Comparison of ENCODE assay signal across 29 cellular contexts in the genomic region with DNA sequence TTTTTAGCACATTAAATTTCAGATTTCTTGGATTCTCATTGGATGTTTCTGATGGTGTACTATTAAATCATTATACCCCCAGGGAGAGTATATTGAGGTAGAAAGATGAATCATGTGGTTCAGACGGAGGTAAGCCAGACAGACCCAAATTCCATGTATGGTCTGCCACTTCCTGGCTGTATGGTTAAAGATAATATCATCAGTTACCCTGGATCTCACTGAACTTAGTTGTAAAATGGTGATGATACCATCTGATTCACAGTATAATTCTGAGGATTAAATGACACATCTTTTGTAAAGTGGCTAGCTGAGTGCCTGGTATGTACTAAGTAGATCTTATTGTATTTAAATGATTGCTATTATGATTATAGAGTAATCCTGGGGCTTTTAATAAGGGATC. TPM values are rescaled to one million over a fixed set of nuclear protein-coding genes. Genes with fewer than 3 reads are reported as not detected.
"Had no signal": no experiment of that assay in that cellular context is flagged by ENCODE, and none has a peak within 500 bp of the region (broad histone marks: within the 10 kb centered on the region; RNA-seq: fewer than 3 reads in every experiment).

No MANE protein-coding gene starts in this region.

- DNase-seq: activated CD4-positive, alpha-beta memory T cell treated with anti-CD3 and anti-CD28 coated beads for 36 hours; activated CD4-positive, alpha-beta T cell treated with anti-CD3 and anti-CD28 coated beads, Interleukin-2, amount 10 ng/mL, durations not matched to agents 24 days and 14 days; activated CD4-positive, CD25-positive, alpha-beta regulatory T cell treated with anti-CD3 and anti-CD28 coated beads, Interleukin-2, amount 50 U/mL, for 72 hours; activated effector memory CD4-positive, alpha-beta T cell treated with Interleukin-2 at 50 U/mL for 16 hours; activated naive CD4-positive, alpha-beta T cell treated with Interleukin-2 at 50 U/mL for 16 hours; activated T-cell treated with anti-CD3 and anti-CD28 coated beads, Interleukin-2, amount 50 U/mL, for 4 hours; brain microvascular endothelial cell; cortex of kidney; effector memory CD8-positive, alpha-beta T cell; esophagus squamous epithelium; glutamatergic neuron; kidney; left colon; naive B cell; nephron progenitor cell; stimulated activated CD4-positive, alpha-beta T cell treated with anti-CD3 and anti-CD28 coated beads, Interleukin-12 subunit alpha, Interleukin-12 subunit beta, amount 100 ng/mL, for 4 hours; stimulated activated CD4-positive, alpha-beta T cell treated with anti-CD3 and anti-CD28 coated beads, Interleukin-4, amount 100 ng/mL, for 1 hour had no signal

- H3K4me1 ChIP-seq: esophagus squamous epithelium, tibial nerve had no signal

- H3K4me3 ChIP-seq: esophagus squamous epithelium, skin epidermis, tibial nerve had no signal

- H3K9me3 ChIP-seq: esophagus squamous epithelium, neutrophil, tibial nerve had no signal

- FAIRE-seq: astrocyte, frontal cortex, kidney, TTC549 had no signal

- ATAC-seq: activated T-cell treated with anti-CD3 and anti-CD28 coated beads, Interleukin-2, amount 50 U/mL, for 4 hours; effector memory CD8-positive, alpha-beta T cell; left colon; sciatic nerve; stimulated activated memory B cell treated with anti-CD40 and anti-IgM and Interleukin-4, amounts not matched to agents 10 μg/mL and 1 μg/mL and 100 μg/mL, for 72 hours had no signal

- H3K27me3 ChIP-seq: brain microvascular endothelial cell, esophagus squamous epithelium, neutrophil, tibial nerve had no signal

- H3K27ac ChIP-seq: brain microvascular endothelial cell, esophagus squamous epithelium, neutrophil, skin epidermis, tibial nerve had no signal

- H3K36me3 ChIP-seq: brain microvascular endothelial cell, esophagus squamous epithelium, neutrophil, tibial nerve had no signal

RNA-seq across cellular contexts. Expression of gene SLC27A6, which starts 9.3 kb away (rescaled TPM):
- total RNA-seq: activated CD4-positive, alpha-beta memory T cell treated with anti-CD3 and anti-CD28 coated beads for 36 hours; activated CD4-positive, alpha-beta T cell treated with anti-CD3 and anti-CD28 coated beads, Interleukin-2, amount 10 ng/mL, durations not matched to agents 24 days and 14 days; activated T-cell treated with anti-CD3 and anti-CD28 coated beads, Interleukin-2, amount 50 U/mL, for 4 hours; kidney; osteocyte; posterior vena cava; T-helper 1 cell treated with Interleukin-12 subunit alpha and Interleukin-12 subunit beta and Interleukin-4 antibody, amounts not matched to agents 30 ng/mL and 1 ng/mL, for 36 hours had no signal
- polyA plus RNA-seq: liver had no signal
